ENCODE assay signal across 10 cellular contexts in genomic region chr2:126749537-126749936, GRCh38.
DNase-seq lines count a peak whose midpoint lies in the region; TF ChIP-seq lines count a peak whose summit lies in the region.
"Had no signal": no experiment of that assay in that cellular context is flagged by ENCODE, and none has a peak within 500 bp of the region (broad histone marks: within the 10 kb centered on the region; RNA-seq: fewer than 3 reads in every experiment).

No MANE protein-coding gene starts in this region.

- H3K4me1 ChIP-seq in breast epithelium: no peaks in the 10 kb centered on the region

- H3K9me3 ChIP-seq in breast epithelium: no peaks in the 10 kb centered on the region

- H3K4me3 Mint-ChIP-seq in MCF 10A (ENCODE audit: unreplicated experiment): no peak overlapping the region
- no peak overlapping the region for H3K4me3 Mint-ChIP-seq in progenitor cell of endocrine pancreas (ENCODE audit: low read depth)

- no peaks in the 10 kb centered on the region for H3K36me3 ChIP-seq in breast epithelium

- POLR2A ChIA-PET in MCF 10A (lab: Yijun Ruan, JAX): no interaction called here

- DNase-seq in MCF 10A (ENCODE audit: unreplicated experiment) (peak; percentile 23), breast epithelium (ENCODE audit: low spot score in 2 of 2) (no peak), HFF-Myc (ENCODE audit: extremely low read depth, low read depth) (no peak), RPMI7951 (ENCODE audit: low read depth) (peak; percentile 26), progenitor cell of endocrine pancreas (ENCODE audit: low spot score, unreplicated experiment) (no peak), SIG-M5 (lab: John Stamatoyannopoulos, UW) (no peak), DMS79 treated with DMSO at 0.1 percent for 48 hours (lab: John Stamatoyannopoulos, UW) (no peak), NCI-H1105 (lab: John Stamatoyannopoulos, UW) (no peak)
- DNase-seq: COR-L47, trophoblast cell had no signal

- intact Hi-C loops in MCF 10A (cut with micrococcal nuclease): no loop called here
- intact Hi-C loops in breast epithelium (cut with DNase I; ENCODE audit: low total_unique reads): no loop called here

- H3K27me3 ChIP-seq in breast epithelium: no peaks in the 10 kb centered on the region

- no peaks in the 10 kb centered on the region for H3K9me3 Mint-ChIP-seq in MCF 10A (ENCODE audit: unreplicated experiment)
- no peaks in the 10 kb centered on the region for H3K9me3 Mint-ChIP-seq in progenitor cell of endocrine pancreas (ENCODE audit: low read depth)

- CTCF ChIA-PET in MCF 10A (lab: Yijun Ruan, JAX): no interaction called here

- H3K4me1 Mint-ChIP-seq in MCF 10A (ENCODE audit: insufficient read depth, unreplicated experiment) (no peaks in the 10 kb centered on the region), progenitor cell of endocrine pancreas (ENCODE audit: low read depth) (no peaks in the 10 kb centered on the region)

- no peak overlapping the region for H3K27ac ChIP-seq in breast epithelium

- H3K4me3 ChIP-seq in breast epithelium (no peak overlapping the region), HFF-Myc (replicated peaks; ENCODE audit: low read depth, low read length) (no peak overlapping the region)

- H3K36me3 Mint-ChIP-seq in MCF 10A (ENCODE audit: insufficient read depth, unreplicated experiment) (no peaks in the 10 kb centered on the region), progenitor cell of endocrine pancreas (ENCODE audit: insufficient read depth) (no peaks in the 10 kb centered on the region)

- no peak for TF ChIP-seq POLR2A in breast epithelium (IDR thresholded peaks at IDR 0.05)

- no peak for TF ChIP-seq CTCF in MCF 10A (IDR thresholded peaks at IDR 0.05; ENCODE audit: unreplicated experiment)
- TF ChIP-seq CTCF in breast epithelium (IDR thresholded peaks at IDR 0.05): no peak
- peak; percentile 11 for TF ChIP-seq CTCF in HFF-Myc (IDR thresholded peaks at IDR 0.05; ENCODE audit: low read depth, low read length, missing control alignments)
- TF ChIP-seq CTCF in progenitor cell of endocrine pancreas (IDR thresholded peaks at IDR 0.05; ENCODE audit: unreplicated experiment): peak; percentile 16

- no TSS peak for BruUV-seq in MCF 10A (replicated peaks; lab: Mats Ljungman, UMichigan)

- H3K27me3 Mint-ChIP-seq in MCF 10A (ENCODE audit: insufficient read depth, unreplicated experiment) (no peaks in the 10 kb centered on the region), progenitor cell of endocrine pancreas (peaks cover 6% of the 10 kb centered on the region)

- H3K27ac Mint-ChIP-seq in MCF 10A (ENCODE audit: low read depth, unreplicated experiment) (no peak overlapping the region), progenitor cell of endocrine pancreas (no peak overlapping the region)

Comparison
In these comparisons a context has a peak if more than half of its experiments do, and no peak if none do; other contexts are left out.
1. DNase-seq: peak in MCF 10A (single experiment) and RPMI7951 (single experiment); none in breast epithelium (0 of 2), HFF-Myc (single experiment), progenitor cell of endocrine pancreas (single experiment), SIG-M5 (single experiment), DMS79 treated with DMSO at 0.1 percent for 48 hours (single experiment) and NCI-H1105 (single experiment).
2. CTCF ChIP-seq: peak in HFF-Myc (single experiment) and progenitor cell of endocrine pancreas (single experiment); none in MCF 10A (single experiment) and breast epithelium (0 of 3).